ENCODE assay signal across 7 cellular contexts in genomic region chr7:131109011-131109756, GRCh38.
DNase-seq lines count a peak whose midpoint lies in the region; ATAC-seq and TF ChIP-seq lines count a peak whose summit lies in the region.

No MANE protein-coding gene starts in this region.

- no peaks in the 10 kb centered on the region for H3K9me3 ChIP-seq in GM23248 (ENCODE audit: low read depth)
- no peaks in the 10 kb centered on the region for H3K9me3 ChIP-seq in SK-N-MC (ENCODE audit: low read depth, low read length)
- no peaks in the 10 kb centered on the region for H3K9me3 ChIP-seq in prostate gland

- H3K27ac ChIP-seq in GM23248 (peak overlapping the region; percentile 99), SK-N-MC (peak overlapping the region; percentile 89), prostate gland (peak overlapping the region; percentile 99 to 100)

- peaks cover 83% of the 10 kb centered on the region for H3K79me2 ChIP-seq in GM23248 (ENCODE audit: insufficient read depth)

- H3K4me2 ChIP-seq in GM23248 (ENCODE audit: unreplicated experiment): peak overlapping the region; percentile 98

- in situ Hi-C loops in GM23248 (cut with MboI): no loop called here

- peak overlapping the region; percentile 31; the same call in 1 of the 2 replicates for H2AFZ ChIP-seq in GM23248

- H3K27me3 ChIP-seq in GM23248 (replicated peaks; ENCODE audit: insufficient read depth): no peaks in the 10 kb centered on the region
- no peaks in the 10 kb centered on the region for H3K27me3 ChIP-seq in prostate gland (replicated peaks; ENCODE audit: insufficient read depth)

- H3K9me2 ChIP-seq in GM23248 (ENCODE audit: insufficient read depth): no peaks in the 10 kb centered on the region

- ATAC-seq in esophagus mucosa (no peak), GM18909 (IDR thresholded peaks at IDR 0.05; ENCODE audit: poor library complexity, unreplicated experiment) (no peak)

- H4K20me1 ChIP-seq in GM23248 (ENCODE audit: insufficient read depth): no peaks in the 10 kb centered on the region

- no peaks in the 10 kb centered on the region for H3K36me3 ChIP-seq in GM23248 (ENCODE audit: low read depth)
- H3K36me3 ChIP-seq in SK-N-MC (ENCODE audit: insufficient read depth, low read length): no peaks in the 10 kb centered on the region
- no peaks in the 10 kb centered on the region for H3K36me3 ChIP-seq in prostate gland

- H3K4me3 ChIP-seq in GM23248 (peak overlapping the region; percentile 92), SK-N-MC (peak overlapping the region; percentile 90), prostate gland (peak overlapping the region; percentile 99 to 100)

- DNase-seq in GM23248 (peak; percentile 84), SK-N-MC (ENCODE audit: low read depth, low spot score) (no peak), fibroblast of gingiva (ENCODE audit: low read depth) (peak; percentile 52), prostate gland (ENCODE audit: low spot score) (no peak), GM20000 (ENCODE audit: low spot score) (no peak)

- peaks cover 39% of the 10 kb centered on the region for H3F3A ChIP-seq in GM23248 (ENCODE audit: insufficient read depth)

- peak overlapping the region; percentile 98 for H3K9ac ChIP-seq in GM23248
- H3K9ac ChIP-seq in SK-N-MC (ENCODE audit: insufficient read length): peak overlapping the region; percentile 89

- H3K4me1 ChIP-seq in GM23248 (ENCODE audit: insufficient read depth): peaks cover 23% of the 10 kb centered on the region
- no peaks in the 10 kb centered on the region for H3K4me1 ChIP-seq in prostate gland (replicated peaks)

- no peak for TF ChIP-seq POLR2A in prostate gland (IDR thresholded peaks at IDR 0.05)

- 15 to 20% methylated on average over 3 to 6 of the region's 6 CpGs for WGBS in GM23248 (ENCODE audit: low coverage in 1 of 2, low lambda C conversion rate in 2 of 2, missing lambda C conversion rate in 2 of 2), 2 experiments
- WGBS in prostate gland: 49% methylated on average over 6 of the region's 6 CpGs

- intact Hi-C loops in prostate gland (cut with DNase I): loop anchor here (5.0 to 10.0 kb wide), 4 partner anchors 42 to 396 kb away; no protein-coding TSS in a partner anchor

- TF ChIP-seq CTCF in prostate gland (IDR thresholded peaks at IDR 0.05) (no peak), GM20000 (IDR thresholded peaks at IDR 0.05; ENCODE audit: extremely low read depth, missing control alignments) (no peak)

Comparison
In these comparisons a context has a peak if more than half of its experiments do, and no peak if none do; other contexts are left out.
1. DNase-seq: peak in GM23248 (single experiment) and fibroblast of gingiva (single experiment); none in SK-N-MC (single experiment), prostate gland (single experiment) and GM20000 (single experiment).
2. Peak in every context shown above with its lines, with median percentiles within 50 percentile points of each other: H3K27ac ChIP-seq and H3K4me3 ChIP-seq.